ENCODE assay signal across 8 cellular contexts in the genomic region with DNA sequence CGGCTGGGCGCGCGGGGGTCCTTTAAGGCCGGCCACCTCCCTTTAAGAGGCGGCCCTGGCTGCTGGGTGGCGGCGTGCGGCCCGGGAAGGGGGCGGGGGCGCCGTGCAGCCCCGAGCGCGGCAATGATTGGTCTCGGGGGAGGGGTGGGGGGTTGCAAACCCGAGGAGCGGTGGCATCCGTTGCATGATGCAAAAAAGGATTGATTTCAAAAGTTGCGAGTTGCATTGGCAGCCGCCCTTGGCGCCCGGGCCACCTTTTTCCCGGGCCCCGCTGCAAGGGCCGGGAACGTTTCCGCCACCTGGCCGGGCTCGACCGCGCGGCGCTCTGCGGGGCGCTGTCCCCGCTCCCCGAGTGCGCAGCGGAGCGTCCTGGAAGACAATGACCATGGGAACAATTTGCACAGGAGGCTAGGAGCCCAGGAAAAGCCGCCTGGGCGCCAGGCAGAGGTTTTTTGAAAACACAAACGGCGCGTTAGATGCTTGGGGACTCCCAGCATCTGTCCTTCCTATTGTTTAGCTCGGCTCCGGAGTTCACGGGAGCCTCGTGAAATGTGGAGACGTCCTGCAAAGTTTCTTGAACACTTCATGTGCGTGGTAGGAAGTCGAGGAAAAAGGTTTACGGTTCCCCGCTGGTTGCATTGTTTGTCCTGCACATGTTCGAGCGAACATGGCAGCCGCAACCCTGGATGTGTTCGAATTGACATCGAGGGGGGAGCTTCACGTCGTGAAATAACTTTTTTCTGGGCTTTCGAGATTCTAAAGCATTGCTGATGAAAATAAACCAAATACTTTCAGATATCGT. TPM values are rescaled to one million over a fixed set of nuclear protein-coding genes. Genes with fewer than 3 reads are reported as not detected.
DNase-seq lines count a peak whose midpoint lies in the region; ATAC-seq, FAIRE-seq and TF ChIP-seq lines count a peak whose summit lies in the region.

A gene with protein sequence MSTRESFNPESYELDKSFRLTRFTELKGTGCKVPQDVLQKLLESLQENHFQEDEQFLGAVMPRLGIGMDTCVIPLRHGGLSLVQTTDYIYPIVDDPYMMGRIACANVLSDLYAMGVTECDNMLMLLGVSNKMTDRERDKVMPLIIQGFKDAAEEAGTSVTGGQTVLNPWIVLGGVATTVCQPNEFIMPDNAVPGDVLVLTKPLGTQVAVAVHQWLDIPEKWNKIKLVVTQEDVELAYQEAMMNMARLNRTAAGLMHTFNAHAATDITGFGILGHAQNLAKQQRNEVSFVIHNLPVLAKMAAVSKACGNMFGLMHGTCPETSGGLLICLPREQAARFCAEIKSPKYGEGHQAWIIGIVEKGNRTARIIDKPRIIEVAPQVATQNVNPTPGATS (minus strand): TSS at position 78 of the 802 bp plus-strand sequence. CDS start 3,343 bp downstream, outside the sequence.

- no peaks in the 10 kb centered on the region for H4K20me1 ChIP-seq in HepG2 (ENCODE audit: insufficient read depth, low read length)

- POLR2A ChIA-PET in AG04449 (lab: Yijun Ruan, JAX), result no interaction called here
- POLR2A ChIA-PET in HepG2 (lab: Yijun Ruan, JAX), result interaction anchor here (2.4 kb wide), 1 partner anchor 49 kb away, joined by 8 read pairs; a partner anchor contains a TSS

- 0 out of 5 replicates have a peak, but pooled peaks cover 0 to 9% of the 10 kb centered on the region in 2 experiments for H3K36me3 ChIP-seq in HepG2 (replicated peaks in 1 of 2; ENCODE audit: control insufficient read depth in 1 of 2, insufficient read depth in 2 of 2, low read length in 2 of 2)

- H3K4me1 ChIP-seq in HepG2 (ENCODE audit: insufficient read depth, low read length), result peaks cover 49% of the 10 kb centered on the region

- in situ Hi-C loops in HepG2 (cut with HindIII; ENCODE audit: extremely low pct_ligation_motif_present, low pct_unique_long_range_greater_than_20kb), result no loop called here

- no peak for TF ChIP-seq EP300 in HepG2 (IDR thresholded peaks at IDR 0.05; ENCODE audit: low read depth in 2 of 2, low read length in 2 of 2)
- TF ChIP-seq EP300 in HepG2 (CRISPR knock-in tag; IDR thresholded peaks at IDR 0.05; ENCODE audit: borderline replicate concordance), result no peak

- under 1% methylated on average over 20 of the region's 65 CpGs for WGBS in HepG2 (ENCODE audit: low lambda C conversion rate)

- no peak for TF ChIP-seq CTCF in AG04449 (IDR thresholded peaks at IDR 0.05; ENCODE audit: insufficient read depth, low read length, missing control alignments)
- no peak; the same call in 1 of the 2 replicates for TF ChIP-seq CTCF in HepG2 (CRISPR knock-in tag; IDR thresholded peaks at IDR 0.05)

- H3K9ac ChIP-seq in HepG2 (ENCODE audit: insufficient read depth, low read depth, low read length), result peak within 1 kb of the TSS; percentile 90

- DNase-seq in AG04449 (ENCODE audit: low read depth, low spot score) (no peak), NCI-H460 (ENCODE audit: extremely low read depth, low read depth) (peak; percentile 81), dermis blood vessel endothelial cell (peak; percentile 67), HepG2 (ENCODE audit: low spot score) (peak; percentile 75)
- peak; percentile 73 for DNase-seq in activated CD4-positive, alpha-beta T cell treated with anti-CD3 and anti-CD28 coated beads, Interleukin-2, amount 50 U/mL, for 1 hour
- peak; percentile 85 for DNase-seq in stimulated activated CD4-positive, alpha-beta T cell treated with anti-CD3 and anti-CD28 coated beads, Interleukin-4, amount 100 ng/mL, for 1 hour

- H3K79me2 ChIP-seq in HepG2 (ENCODE audit: insufficient read depth, low read length), result peaks cover 33% of the 10 kb centered on the region

- peak within 1 kb of the TSS; percentile 47 for H2AFZ ChIP-seq in HepG2 (ENCODE audit: low read length)

- CTCF ChIA-PET in AG04449 (lab: Yijun Ruan, JAX), result interaction anchor here (0.8 to 2.9 kb wide), 3 partner anchors 12 to 238 kb away, joined by 3 to 10 read pairs (median 3); a partner anchor contains a TSS
- CTCF ChIA-PET in HepG2 (lab: Yijun Ruan, JAX; ENCODE audit: low intra/inter-chr PET ratio, low total read pairs), result no interaction called here

- intact Hi-C loops in HepG2 (cut with micrococcal nuclease; ENCODE audit: unreplicated experiment), result loop anchor here (1.0 to 5.0 kb wide), 2 partner anchors 46 to 77 kb away; a partner anchor contains a TSS

- H3K27me3 ChIP-seq in HepG2 (ENCODE audit: control insufficient read depth in 1 of 2, insufficient read depth in 2 of 2, low read length in 2 of 2), result no peaks in the 10 kb centered on the region; a peak in 1 of 5 replicates

- BruUV-seq in HepG2 (replicated peaks; lab: Mats Ljungman, UMichigan), result TSS peak; percentile 81

- peak within 1 kb of the TSS; percentile 99 for H3K4me2 ChIP-seq in HepG2 (ENCODE audit: low read depth, low read length)

- ATAC-seq in GM18520 (IDR thresholded peaks at IDR 0.05; ENCODE audit: unreplicated experiment) (peak; percentile 36), HG03045 (IDR thresholded peaks at IDR 0.05; ENCODE audit: unreplicated experiment) (peak; percentile 75), HepG2 (peak; percentile 76)

- TF ChIP-seq RAD21 in HepG2 (CRISPR knock-in tag; IDR thresholded peaks at IDR 0.05), result no peak

- no peaks in the 10 kb centered on the region for H3K9me3 ChIP-seq in HepG2 (ENCODE audit: low read length)

- peak; percentile 57 to 62; a peak in 3 of 4 replicates for TF ChIP-seq POLR2A in HepG2 (IDR thresholded peaks at IDR 0.05; ENCODE audit: insufficient read depth in 1 of 2, low read depth in 2 of 2, low read length in 2 of 2)

- FAIRE-seq in HepG2 (lab: Jason Lieb, UNC), result no peak

- peak within 1 kb of the TSS; percentile 92 for H3K27ac ChIP-seq in HepG2 (ENCODE audit: extremely low read length, insufficient read depth, low read length)

- H3K4me3 ChIP-seq in AG04449 (ENCODE audit: low read depth, low read length) (peak within 1 kb of the TSS; percentile 72), HepG2 (replicated peaks in 1 of 3; ENCODE audit: insufficient read depth in 1 of 3, low read depth in 2 of 3, low read length in 3 of 3) (peak within 1 kb of the TSS; percentile 79 to 96 (median 86))

TF ChIP-seq in HepG2, 621 proteins besides CTCF, POLR2A, EP300 and RAD21 (continues in another document):
- TF ChIP-seq ELF3 (CRISPR knock-in tag; IDR thresholded peaks at IDR 0.05) (0 out of 2 replicates have a peak, but pooled peaks have one; percentile 33), ZFY (CRISPR knock-in tag; IDR thresholded peaks at IDR 0.05) (peak; percentile 57; the same call in 1 of the 2 replicates), ZNF790 (CRISPR knock-in tag; IDR thresholded peaks at IDR 0.05; ENCODE audit: borderline replicate concordance) (no peak), ZSCAN12 (CRISPR knock-in tag; IDR thresholded peaks at IDR 0.05) (peak; percentile 46; the same call in 1 of the 2 replicates), ISL2 (CRISPR knock-in tag; IDR thresholded peaks at IDR 0.05) (peak; percentile 39; the same call in 1 of the 2 replicates), MBNL3 (CRISPR knock-in tag; conservative IDR thresholded peaks at IDR 0.05) (no peak), MTA1 (CRISPR knock-in tag; IDR thresholded peaks at IDR 0.05; ENCODE audit: borderline replicate concordance) (peak; percentile 23; the same call in 1 of the 2 replicates), NFE2 (CRISPR knock-in tag; IDR thresholded peaks at IDR 0.05) (no peak), NKX3-1 (CRISPR knock-in tag; IDR thresholded peaks at IDR 0.05) (no peak), ZNF7 (CRISPR knock-in tag; IDR thresholded peaks at IDR 0.05) (no peak), CEBPB (IDR thresholded peaks at IDR 0.05; ENCODE audit: borderline replicate concordance, low read depth, low read length) (peak; percentile 25; the same call in 1 of the 2 replicates)
- TF ChIP-seq, protein P1, sequence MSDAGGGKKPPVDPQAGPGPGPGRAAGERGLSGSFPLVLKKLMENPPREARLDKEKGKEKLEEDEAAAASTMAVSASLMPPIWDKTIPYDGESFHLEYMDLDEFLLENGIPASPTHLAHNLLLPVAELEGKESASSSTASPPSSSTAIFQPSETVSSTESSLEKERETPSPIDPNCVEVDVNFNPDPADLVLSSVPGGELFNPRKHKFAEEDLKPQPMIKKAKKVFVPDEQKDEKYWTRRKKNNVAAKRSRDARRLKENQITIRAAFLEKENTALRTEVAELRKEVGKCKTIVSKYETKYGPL (CRISPR knock-in tag; IDR thresholded peaks at IDR 0.05), result no peak

RNA-seq across cellular contexts. Expression of the gene that starts here (rescaled TPM):
- 46.0 and 62.0 TPM in 2 replicates for total RNA-seq in NCI-H460 (2014; rRNA removed; shearing (Covaris generic))
- polyA plus RNA-seq in NCI-H460 (2014; cell fraction: nucleus; rRNA removed), result 44.4 and 56.7 TPM in 2 replicates
- total RNA-seq in dermis blood vessel endothelial cell (42.5 and 60.9 TPM in 2 replicates), HepG2 (2016; rRNA removed; fragmentation: Illumina TruSeq; extraction: Trizol) (61.5 and 76.0 TPM in 2 replicates)
- 81.7 and 82.0 TPM in 2 replicates for total RNA-seq in HepG2 (2016; cell fraction: cytosol; rRNA removed; fragmentation: Illumina TruSeq; extraction: Trizol; ENCODE audit: low read depth)
- 64.7 and 68.6 TPM in 2 replicates for total RNA-seq in HepG2 (2016; cell fraction: insoluble cytoplasmic fraction; rRNA removed; fragmentation: Illumina TruSeq; extraction: Trizol)
- 145 and 152 TPM in 2 replicates for total RNA-seq in HepG2 (2016; cell fraction: membrane; rRNA removed; fragmentation: Illumina TruSeq; extraction: Trizol)
- 26.6 and 33.5 TPM in 2 replicates for total RNA-seq in HepG2 (2016; cell fraction: nucleus; rRNA removed; fragmentation: Illumina TruSeq; extraction: Trizol)
- 52.3 and 57.8 TPM in 2 replicates for polyA plus RNA-seq in HepG2 (2011; rRNA removed)
- 37.6 and 45.1 TPM in 2 replicates for polyA plus RNA-seq in HepG2 (2011; cell fraction: cytosol; rRNA removed)
- 19.5 and 19.9 TPM in 2 replicates for polyA plus RNA-seq in HepG2 (2011; cell fraction: nucleus; rRNA removed)
- polyA plus RNA-seq in HepG2 (2012), result 32.9 and 36.4 TPM in 2 replicates
- polyA plus RNA-seq in HepG2 (2016; cell fraction: cytosol; fragmentation: Illumina TruSeq; extraction: Trizol; ENCODE audit: low read depth), result 167 and 171 TPM in 2 replicates
- 95.6 and 112 TPM in 2 replicates for polyA plus RNA-seq in HepG2 (2016; cell fraction: insoluble cytoplasmic fraction; fragmentation: Illumina TruSeq; extraction: Trizol; ENCODE audit: low read depth)
- polyA plus RNA-seq in HepG2 (2016; cell fraction: membrane; fragmentation: Illumina TruSeq; extraction: Trizol; ENCODE audit: low read depth), result 189 and 199 TPM in 2 replicates
- polyA plus RNA-seq in HepG2 (2016; cell fraction: nucleus; fragmentation: Illumina TruSeq; extraction: Trizol; ENCODE audit: insufficient read depth, low read depth), result 67.4 and 69.2 TPM in 2 replicates
- polyA minus RNA-seq in HepG2 (2011; rRNA and poly(A)+ RNA removed; ENCODE audit: low replicate concordance), result 44.9 and 79.2 TPM in 2 replicates
- polyA minus RNA-seq in HepG2 (2011; cell fraction: cytosol; rRNA and poly(A)+ RNA removed), result 26.9 and 32.6 TPM in 2 replicates
- 18.8 and 19.8 TPM in 2 replicates for polyA minus RNA-seq in HepG2 (2011; cell fraction: nucleus; rRNA and poly(A)+ RNA removed)
